ENCODE assay signal across 20 cellular contexts in genomic region chr12:21711376-21711775, GRCh38. TPM values are rescaled to one million over a fixed set of nuclear protein-coding genes. Genes with fewer than 3 reads are reported as not detected.
DNase-seq lines count a peak whose midpoint lies in the region; ATAC-seq and TF ChIP-seq lines count a peak whose summit lies in the region.
"Had no signal": no experiment of that assay in that cellular context is flagged by ENCODE, and none has a peak within 500 bp of the region (broad histone marks: within the 10 kb centered on the region; RNA-seq: fewer than 3 reads in every experiment).

No MANE protein-coding gene starts in this region.

- no peaks in the 10 kb centered on the region for H3K9me3 ChIP-seq in PC-3 (ENCODE audit: low read length)
- H3K9me3 ChIP-seq in heart right ventricle, result no peaks in the 10 kb centered on the region
- no peaks in the 10 kb centered on the region for H3K9me3 ChIP-seq in muscle layer of colon (ENCODE audit: low read length)
- H3K9me3 ChIP-seq in skeletal muscle tissue (ENCODE audit: control insufficient read depth in 3 of 3, low read length in 3 of 3), result no peaks in the 10 kb centered on the region
- no peaks in the 10 kb centered on the region for H3K9me3 ChIP-seq in upper lobe of left lung
- H3K9me3 ChIP-seq in mucosa of descending colon, result no peaks in the 10 kb centered on the region
- H3K9me3 ChIP-seq: Caco-2, MG63, Peyer's patch had no signal

- ATAC-seq in PC-3 (0 out of 2 replicates have a peak, but pooled peaks have one; percentile 10), heart right ventricle (peak in 6 of 8 donors; percentile 46 to 92 (median 60)), upper lobe of left lung (ENCODE audit: low FRiP score in 2 of 2) (no peak), mucosa of descending colon (no peak)

- TF ChIP-seq CTCF in PC-3 (conservative IDR thresholded peaks at IDR 0.05; ENCODE audit: low read depth, low read length), result no peak
- no peak for TF ChIP-seq CTCF in heart right ventricle (IDR thresholded peaks at IDR 0.05)
- no peak for TF ChIP-seq CTCF in upper lobe of left lung (IDR thresholded peaks at IDR 0.05)
- TF ChIP-seq CTCF in mucosa of descending colon (IDR thresholded peaks at IDR 0.05), result no peak

- H2AFZ ChIP-seq in PC-3 (ENCODE audit: low read length), result no peak overlapping the region

- no peaks in the 10 kb centered on the region for H3K9me2 ChIP-seq in PC-3 (replicated peaks; ENCODE audit: low read length)

- no peaks in the 10 kb centered on the region for H4K20me1 ChIP-seq in PC-3 (ENCODE audit: low read length)

- H3K27me3 ChIP-seq in PC-3 (ENCODE audit: low read length) (no peaks in the 10 kb centered on the region), heart right ventricle (no peaks in the 10 kb centered on the region), muscle layer of colon (ENCODE audit: control insufficient read depth in 1 of 2, insufficient read depth in 2 of 2, low read length in 2 of 2) (no peaks in the 10 kb centered on the region), skeletal muscle tissue (ENCODE audit: control insufficient read depth in 3 of 3, insufficient read depth in 3 of 3, low read length in 3 of 3) (no peaks in the 10 kb centered on the region), upper lobe of left lung (no peaks in the 10 kb centered on the region)
- H3K27me3 ChIP-seq: MG63, Peyer's patch had no signal

- no peaks in the 10 kb centered on the region for H3K27me3 Mint-ChIP-seq in activated naive CD4-positive, alpha-beta T cell treated with anti-CD3 and anti-CD28 coated beads, Interleukin-2, amount 10 ng/mL, durations not matched to agents 7 days and 5 days

- TF ChIP-seq POLR2A in upper lobe of left lung (IDR thresholded peaks at IDR 0.05), result no peak

- H3F3A ChIP-seq in PC-3 (ENCODE audit: low read length, unreplicated experiment), result no peaks in the 10 kb centered on the region

- no peak overlapping the region for H3K27ac Mint-ChIP-seq in activated naive CD4-positive, alpha-beta T cell treated with anti-CD3 and anti-CD28 coated beads, Interleukin-2, amount 10 ng/mL, durations not matched to agents 7 days and 5 days
- H3K27ac Mint-ChIP-seq: CD4-positive, alpha-beta memory T cell had no signal

- no peaks in the 10 kb centered on the region for H3K36me3 Mint-ChIP-seq in activated naive CD4-positive, alpha-beta T cell treated with anti-CD3 and anti-CD28 coated beads, Interleukin-2, amount 10 ng/mL, durations not matched to agents 7 days and 5 days
- H3K36me3 Mint-ChIP-seq: CD4-positive, alpha-beta memory T cell had no signal

- H3K4me1 Mint-ChIP-seq in activated naive CD4-positive, alpha-beta T cell treated with anti-CD3 and anti-CD28 coated beads, Interleukin-2, amount 10 ng/mL, durations not matched to agents 7 days and 5 days, result peaks cover 4% of the 10 kb centered on the region

- H3K9ac ChIP-seq in PC-3 (ENCODE audit: low read length) (no peak overlapping the region), muscle layer of colon (ENCODE audit: low read length) (no peak overlapping the region), skeletal muscle tissue (ENCODE audit: low read depth in 1 of 3, low read length in 3 of 3) (no peak overlapping the region)

- no TSS peak for BruUV-seq in PC-3 (replicated peaks; lab: Mats Ljungman, UMichigan)

- intact Hi-C loops in PC-3 (cut with micrococcal nuclease), result no loop called here
- intact Hi-C loops in heart right ventricle (cut with DNase I), result loop anchor here in 3 of 10 donors (5.0 to 10.0 kb wide), 4 partner anchors 53 to 103 kb away; partner anchors contain the start of gene KCNJ8 (in 1 of the 3)
- intact Hi-C loops in mucosa of descending colon (cut with DNase I, micrococcal nuclease), result no loop called here

- H3K36me3 ChIP-seq in PC-3 (ENCODE audit: low read depth, low read length) (no peaks in the 10 kb centered on the region), heart right ventricle (no peaks in the 10 kb centered on the region), muscle layer of colon (ENCODE audit: insufficient read depth, low read length) (no peaks in the 10 kb centered on the region), skeletal muscle tissue (ENCODE audit: control insufficient read depth in 3 of 3, insufficient read depth in 3 of 3, low read length in 3 of 3) (no peaks in the 10 kb centered on the region), upper lobe of left lung (no peaks in the 10 kb centered on the region), mucosa of descending colon (ENCODE audit: low read depth) (no peaks in the 10 kb centered on the region)
- H3K36me3 ChIP-seq: MG63, Peyer's patch had no signal

- H3K4me3 ChIP-seq in PC-3 (ENCODE audit: low read length) (no peak overlapping the region), heart right ventricle (no peak overlapping the region), muscle layer of colon (ENCODE audit: low read depth in 1 of 2, low read length in 2 of 2) (peak overlapping the region in 1 of 2 donors; percentile 4), skeletal muscle tissue (ENCODE audit: low read length in 3 of 3) (no peak overlapping the region), upper lobe of left lung (no peak overlapping the region), mucosa of descending colon (no peak overlapping the region)
- H3K4me3 ChIP-seq: GM12878, MG63, Peyer's patch had no signal

- no peak overlapping the region for H3K4me2 ChIP-seq in PC-3 (ENCODE audit: low read length)

- no peak overlapping the region for H3K4me3 Mint-ChIP-seq in activated naive CD4-positive, alpha-beta T cell treated with anti-CD3 and anti-CD28 coated beads, Interleukin-2, amount 10 ng/mL, durations not matched to agents 7 days and 5 days

- TF ChIP-seq EP300 in upper lobe of left lung (IDR thresholded peaks at IDR 0.05), result no peak

- POLR2A ChIA-PET in PC-3 (lab: Charles Lee; ENCODE audit: unreplicated experiment), result interaction anchor here (0.6 kb wide), 1 partner anchor 90 kb away, joined by 3 read pairs; no protein-coding TSS in a partner anchor

- H3K27ac ChIP-seq in PC-3 (ENCODE audit: low read length) (no peak overlapping the region), heart right ventricle (peak overlapping the region in 9 of 10 donors; percentile 8 to 73 (median 52)), muscle layer of colon (ENCODE audit: low read depth, low read length) (peak overlapping the region; percentile 27), skeletal muscle tissue (ENCODE audit: low read depth, low read length) (peak overlapping the region; percentile 4), upper lobe of left lung (peak overlapping the region in 1 of 4 donors; percentile 2)
- H3K27ac ChIP-seq: Peyer's patch had no signal

- DNase-seq in PC-3 (no peak), heart right ventricle (no peak), upper lobe of left lung (no peak), mucosa of descending colon (no peak), hypothalamus (lab: John Stamatoyannopoulos, UW) (no peak)
- no peak for DNase-seq in activated naive CD4-positive, alpha-beta T cell treated with anti-CD3 and anti-CD28 coated beads, Interleukin-2, amount 10 ng/mL, durations not matched to agents 7 days and 5 days
- DNase-seq: C1 segment of cervical spinal cord; Caco-2; CD4-positive, alpha-beta memory T cell; GDM1; IMR-90; KG1; MG63; NCI-H2029; NCI-H446 treated with DMSO at 0.1 percent for 48 hours; NCI-H526 treated with DMSO at 0.1 percent for 48 hours; Peyer's patch had no signal

- no peaks in the 10 kb centered on the region for H3K9me3 Mint-ChIP-seq in activated naive CD4-positive, alpha-beta T cell treated with anti-CD3 and anti-CD28 coated beads, Interleukin-2, amount 10 ng/mL, durations not matched to agents 7 days and 5 days
- H3K9me3 Mint-ChIP-seq: CD4-positive, alpha-beta memory T cell had no signal

- no peaks in the 10 kb centered on the region for H3K79me2 ChIP-seq in PC-3 (ENCODE audit: low read length)

- H3K4me1 ChIP-seq in PC-3 (ENCODE audit: insufficient read depth, low read length) (peaks cover 14% of the 10 kb centered on the region), heart right ventricle (peaks cover 0 to 19% (median 15%) of the 10 kb centered on the region in 9 donors), muscle layer of colon (ENCODE audit: insufficient read depth, low read length) (peaks cover 19% of the 10 kb centered on the region), skeletal muscle tissue (ENCODE audit: control insufficient read depth in 3 of 3, insufficient read depth in 3 of 3, low read length in 3 of 3) (no peaks in the 10 kb centered on the region), upper lobe of left lung (peaks cover 0 to 4% (median 0%) of the 10 kb centered on the region in 4 donors), mucosa of descending colon (ENCODE audit: low read depth) (no peaks in the 10 kb centered on the region)
- H3K4me1 ChIP-seq: Peyer's patch had no signal

- CTCF ChIA-PET in PC-3 (lab: Charles Lee), result no interaction called here
- CTCF ChIA-PET in activated naive CD4-positive, alpha-beta T cell treated with anti-CD3 and anti-CD28 coated beads, Interleukin-2, amount 10 ng/mL, durations not matched to agents 7 days and 5 days (lab: Charles Lee), result interaction anchor here (0.6 to 2.5 kb wide), 5 partner anchors 12 to 395 kb away, joined by 3 to 9 read pairs (median 4); no protein-coding TSS in a partner anchor

RNA-seq across cellular contexts. Expression of gene LDHB, which starts 53.7 kb away (rescaled TPM):
- total RNA-seq in PC-3 (2014; rRNA removed), result 432 and 548 TPM in 2 replicates
- 1,000 to 10,000 TPM; 1,251 to 3,111 (median 2,389) TPM for total RNA-seq in heart right ventricle
- 1,000 to 10,000 TPM; 1,053 to 1,184 TPM for polyA plus RNA-seq in heart right ventricle
- 498 TPM for total RNA-seq in skeletal muscle tissue
- 100 to 1,000 TPM in 5 of 6 donors, 10 to 100 TPM in 1; 78.6 to 538 (median 297) TPM for total RNA-seq in upper lobe of left lung
- 100 to 1,000 TPM in 2 of 3 donors, 10 to 100 TPM in 1; 95.4 to 347 (median 252) TPM for total RNA-seq in mucosa of descending colon

Comparison
In these comparisons a context has a peak if more than half of its experiments do, and no peak if none do; other contexts are left out.
1. ATAC-seq: peak in PC-3 (single experiment) and heart right ventricle (6 of 8); none in upper lobe of left lung (0 of 2) and mucosa of descending colon (single experiment).